Comparison of ENCODE assay signal across 19 cellular contexts in genomic region chr11:119711476-119711875, GRCh38. TPM values are rescaled to one million over a fixed set of nuclear protein-coding genes. Genes with fewer than 3 reads are reported as not detected.
DNase-seq lines count a peak whose midpoint lies in the region; ATAC-seq, FAIRE-seq and TF ChIP-seq lines count a peak whose summit lies in the region.
"Had no signal": no experiment of that assay in that cellular context is flagged by ENCODE, and none has a peak within 500 bp of the region (broad histone marks: within the 10 kb centered on the region; RNA-seq: fewer than 3 reads in every experiment).

No MANE protein-coding gene starts in this region.

- TF ChIP-seq CTCF in RWPE1 (conservative IDR thresholded peaks at IDR 0.05; ENCODE audit: low read depth), result no peak

- H2BK5ac ChIP-seq in mesenchymal stem cell (ENCODE audit: low read depth, low read length, poor library complexity, severe bottlenecking), result no peak overlapping the region
- H2BK5ac ChIP-seq in neuronal stem cell (ENCODE audit: low read length), result no peak overlapping the region

- no peak overlapping the region for H4K91ac ChIP-seq in mesenchymal stem cell (ENCODE audit: low read length)
- no peak overlapping the region for H4K91ac ChIP-seq in neuronal stem cell (ENCODE audit: low read depth, low read length, poor library complexity)

- H3K4me3 ChIP-seq in BLaER1 (no peak overlapping the region), mesenchymal stem cell (ENCODE audit: insufficient read depth in 1 of 2, low read depth in 1 of 2, low read length in 2 of 2) (no peak overlapping the region), neuronal stem cell (ENCODE audit: low read length in 2 of 2) (no peak overlapping the region), small intestine (ENCODE audit: low read depth in 1 of 2, low read length in 2 of 2) (no peak overlapping the region)
- H3K4me3 ChIP-seq: SJSA1 had no signal

- WGBS in mesenchymal stem cell, result 87% methylated on average over 4 of the region's 4 CpGs
- no CpG with 5 or more reads among the region's 4 CpGs for WGBS in neuronal stem cell (ENCODE audit: extremely low coverage in 2 of 2, insufficient read length in 2 of 2, insufficient replicate concordance in 1 of 2), 2 donors
- 27 to 47% (median 35%) methylated on average over 4 of the region's 4 CpGs for WGBS in small intestine, 3 donors

- H3K27me3 ChIP-seq in BLaER1 (no peaks in the 10 kb centered on the region), mesenchymal stem cell (ENCODE audit: control insufficient read depth in 1 of 2, insufficient read depth in 1 of 2, low read length in 2 of 2) (no peaks in the 10 kb centered on the region), neuronal stem cell (ENCODE audit: control insufficient read depth in 3 of 3, insufficient read depth in 3 of 3, low read depth in 1 of 3, low read length in 3 of 3) (no peaks in the 10 kb centered on the region), small intestine (ENCODE audit: control insufficient read depth in 2 of 2, insufficient read depth in 2 of 2, low read length in 2 of 2) (no peaks in the 10 kb centered on the region)
- H3K27me3 ChIP-seq: SJSA1 had no signal

- H4K20me1 ChIP-seq in BLaER1, result peaks cover 95% of the 10 kb centered on the region

- ATAC-seq in GM21528 (IDR thresholded peaks at IDR 0.05; ENCODE audit: low FRiP score, unreplicated experiment) (no peak), HG02588 (IDR thresholded peaks at IDR 0.05; ENCODE audit: unreplicated experiment) (no peak)

- H3K27ac ChIP-seq in BLaER1 (peak overlapping the region; percentile 11; the same call in 1 of the 2 replicates), RWPE1 (peak overlapping the region; percentile 68), mesenchymal stem cell (ENCODE audit: low read length, poor library complexity, severe bottlenecking) (no peak overlapping the region), neuronal stem cell (replicated peaks; ENCODE audit: low read length) (no peak overlapping the region), small intestine (ENCODE audit: low read depth in 1 of 2, low read length in 1 of 2) (no peak overlapping the region)
- H3K27ac ChIP-seq: SJSA1 had no signal

- no peak overlapping the region for H2BK12ac ChIP-seq in mesenchymal stem cell (ENCODE audit: low read length in 2 of 2)
- H2BK12ac ChIP-seq in neuronal stem cell (ENCODE audit: low read length), result no peak overlapping the region

- no peaks in the 10 kb centered on the region for H3K9me3 ChIP-seq in BLaER1
- H3K9me3 ChIP-seq in mesenchymal stem cell (ENCODE audit: control insufficient read depth, low read length), result no peaks in the 10 kb centered on the region
- no peaks in the 10 kb centered on the region for H3K9me3 ChIP-seq in neuronal stem cell (replicated peaks in 1 of 2; ENCODE audit: control insufficient read depth in 2 of 2, insufficient read depth in 1 of 2, low read depth in 1 of 2, low read length in 2 of 2)
- H3K9me3 ChIP-seq in small intestine (ENCODE audit: control insufficient read depth, low read depth), result no peaks in the 10 kb centered on the region
- H3K9me3 ChIP-seq: SJSA1 had no signal

- H3K14ac ChIP-seq in mesenchymal stem cell (ENCODE audit: low read length in 2 of 2) (no peak overlapping the region), neuronal stem cell (ENCODE audit: low read length) (no peak overlapping the region)

- CTCF ChIA-PET in RWPE1 (lab: Yijun Ruan, JAX), result interaction anchor here (0.6 to 1.0 kb wide), 3 partner anchors 8 to 231 kb away, joined by 3 to 4 read pairs (median 3); no protein-coding TSS in a partner anchor

- H3K9ac ChIP-seq in BLaER1 (no peak overlapping the region), mesenchymal stem cell (ENCODE audit: low read length) (no peak overlapping the region), neuronal stem cell (ENCODE audit: low read depth, low read length, poor library complexity) (no peak overlapping the region)

- POLR2A ChIA-PET in RWPE1 (lab: Yijun Ruan, JAX; ENCODE audit: low non-redundant PET), result no interaction called here

- H3K4me1 ChIP-seq in BLaER1 (peaks cover 84% of the 10 kb centered on the region), mesenchymal stem cell (ENCODE audit: control insufficient read depth, insufficient read depth, low read depth, low read length) (peaks cover 53% of the 10 kb centered on the region), neuronal stem cell (ENCODE audit: control insufficient read depth in 2 of 2, insufficient read depth in 1 of 2, low read depth in 1 of 2, low read length in 2 of 2) (peaks cover 21 to 50% of the 10 kb centered on the region in 2 donors), small intestine (ENCODE audit: control insufficient read depth in 2 of 2, insufficient read depth in 1 of 2, low read depth in 1 of 2, low read length in 1 of 2) (peaks cover 3 to 13% of the 10 kb centered on the region in 2 donors)
- H3K4me1 ChIP-seq: SJSA1 had no signal

- no peak overlapping the region for H3K18ac ChIP-seq in mesenchymal stem cell (ENCODE audit: low read depth in 1 of 2, low read length in 2 of 2)
- no peak overlapping the region for H3K18ac ChIP-seq in neuronal stem cell (ENCODE audit: low read length)

- H3K79me1 ChIP-seq in mesenchymal stem cell (replicated peaks; ENCODE audit: low read length, poor library complexity, severe bottlenecking) (peaks cover 55% of the 10 kb centered on the region), neuronal stem cell (ENCODE audit: low read depth, low read length) (peaks cover 31% of the 10 kb centered on the region)

- H3K36me3 ChIP-seq in BLaER1 (no peaks in the 10 kb centered on the region; the same call in 1 of the 2 replicates), mesenchymal stem cell (ENCODE audit: control insufficient read depth in 1 of 2, insufficient read depth in 2 of 2, low read depth in 1 of 2, low read length in 2 of 2) (peaks cover 0 to 5% of the 10 kb centered on the region in 2 experiments), neuronal stem cell (replicated peaks in 1 of 2; ENCODE audit: control insufficient read depth in 2 of 2, insufficient read depth in 2 of 2, low read length in 2 of 2) (no peaks in the 10 kb centered on the region), small intestine (ENCODE audit: control insufficient read depth in 2 of 2, insufficient read depth in 2 of 2, low read length in 2 of 2) (no peaks in the 10 kb centered on the region)
- H3K36me3 ChIP-seq: SJSA1 had no signal

- H2BK15ac ChIP-seq in mesenchymal stem cell (ENCODE audit: low read depth, poor library complexity, severe bottlenecking) (no peak overlapping the region), neuronal stem cell (ENCODE audit: low read length) (no peak overlapping the region)

- H2BK120ac ChIP-seq in mesenchymal stem cell (ENCODE audit: low read depth, low read length) (no peak overlapping the region), neuronal stem cell (ENCODE audit: low read depth, low read length) (no peak overlapping the region)

- no peak for FAIRE-seq in small intestine (lab: Jason Lieb, UNC)
- FAIRE-seq: D721Med had no signal

- H4K8ac ChIP-seq in mesenchymal stem cell (ENCODE audit: low read length) (no peak overlapping the region), neuronal stem cell (ENCODE audit: low read depth, low read length) (no peak overlapping the region)

- H2AK5ac ChIP-seq in mesenchymal stem cell (ENCODE audit: low read length, severe bottlenecking) (peak overlapping the region; percentile 78), neuronal stem cell (ENCODE audit: low read depth, low read length) (peak overlapping the region; percentile 82)

- no peak overlapping the region for H3K23ac ChIP-seq in mesenchymal stem cell (ENCODE audit: low read length in 2 of 2)
- H3K23ac ChIP-seq in neuronal stem cell (ENCODE audit: low read depth, low read length, poor library complexity), result no peak overlapping the region

- H2AFZ ChIP-seq in mesenchymal stem cell (ENCODE audit: low read depth, low read length), result no peak overlapping the region
- no peak overlapping the region for H2AFZ ChIP-seq in neuronal stem cell (ENCODE audit: low read length)

- H3K4me2 ChIP-seq in BLaER1, result peak overlapping the region; percentile 76
- no peak overlapping the region for H3K4me2 ChIP-seq in mesenchymal stem cell (ENCODE audit: low read length, poor library complexity, severe bottlenecking)
- no peak overlapping the region for H3K4me2 ChIP-seq in neuronal stem cell (ENCODE audit: insufficient read depth, low read length, poor library complexity, severe bottlenecking)

- no peak overlapping the region for H3K4ac ChIP-seq in mesenchymal stem cell (ENCODE audit: low read depth in 1 of 2, low read length in 2 of 2)
- no peak overlapping the region for H3K4ac ChIP-seq in neuronal stem cell (ENCODE audit: low read length)

- DNase-seq in RWPE1 (ENCODE audit: low spot score) (no peak), mesenchymal stem cell (no peak), neuronal stem cell (ENCODE audit: low spot score) (no peak), small intestine (no peak)
- DNase-seq: AML-193, DMS53, GDM1, H7, KG1, NCI-H1105, NCI-H146, NCI-H2029 treated with DMSO at 0.1 percent for 48 hours, NCI-H226, NCI-H524 had no signal

RNA-seq across cellular contexts. Expression of gene NECTIN1, which starts 17.5 kb away (rescaled TPM):
- polyA plus RNA-seq in mesenchymal stem cell (2013, experiment 1 of 2), result 9.7 TPM
- polyA plus RNA-seq in mesenchymal stem cell (2013, experiment 2 of 2), result 10.0 TPM
- 36.8 TPM for polyA plus RNA-seq in neuronal stem cell (2013, experiment 1 of 2)
- polyA plus RNA-seq in neuronal stem cell (2013, experiment 2 of 2), result 36.7 TPM
- 10 to 100 TPM in 1 of 3 donors, 1 to 10 TPM in 2; 2.7 to 32.8 (median 3.6) TPM for polyA plus RNA-seq in small intestine

Comparison
In these comparisons a context has a peak if more than half of its experiments do, and no peak if none do; other contexts are left out.
1. H3K27ac ChIP-seq: peak in BLaER1 (single experiment) and RWPE1 (single experiment); none in mesenchymal stem cell (single experiment), neuronal stem cell (single experiment) and small intestine (0 of 2).